3 cellular contexts compared by ENCODE assay signal in the genomic region with DNA sequence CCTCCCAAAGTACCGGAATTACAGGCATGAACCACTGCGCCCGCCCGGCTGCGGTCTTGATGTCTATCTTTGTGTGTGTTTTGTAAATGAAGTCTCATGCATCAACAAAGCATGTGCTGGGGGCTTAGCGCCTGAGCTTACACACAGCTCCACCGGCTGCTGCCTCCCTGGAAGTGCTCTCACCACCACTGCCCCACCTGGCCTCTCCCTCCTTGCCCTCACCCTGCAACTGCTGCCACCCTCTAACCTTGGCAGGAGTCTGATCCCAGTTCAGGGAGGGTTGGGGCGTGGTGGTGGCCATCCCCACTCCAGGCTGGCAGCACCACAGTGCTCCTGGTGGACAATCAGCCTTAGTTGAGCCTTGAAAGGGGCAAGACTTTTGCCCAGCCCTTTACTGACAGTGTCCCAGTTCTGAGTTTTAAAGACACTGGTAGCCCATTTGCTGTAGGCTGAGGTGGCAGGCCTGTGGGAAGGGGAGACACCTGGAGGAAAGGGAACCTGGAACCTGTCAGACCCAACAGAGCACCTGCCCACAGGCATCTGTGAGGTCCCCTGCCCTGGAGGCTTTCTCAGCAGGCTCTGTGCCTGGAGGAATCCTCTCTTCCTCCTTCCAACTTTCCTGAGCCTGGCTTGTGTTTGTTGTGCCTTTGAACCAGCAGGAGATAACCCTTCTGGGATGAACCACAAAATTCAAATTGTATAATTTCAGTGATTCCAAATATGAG.
TF ChIP-seq lines count a peak whose summit lies in the region.

No MANE protein-coding gene starts in this region.

TF ChIP-seq in GM23338, 12 proteins besides CTCF, POLR2A, EP300 and RAD21 (continues in another document):
- no peak for TF ChIP-seq EZH2phosphoT487 (IDR thresholded peaks at IDR 0.05; ENCODE audit: unreplicated experiment)
- no peak for TF ChIP-seq STAT1 (IDR thresholded peaks at IDR 0.05; ENCODE audit: unreplicated experiment)
- TF ChIP-seq, protein P1, sequence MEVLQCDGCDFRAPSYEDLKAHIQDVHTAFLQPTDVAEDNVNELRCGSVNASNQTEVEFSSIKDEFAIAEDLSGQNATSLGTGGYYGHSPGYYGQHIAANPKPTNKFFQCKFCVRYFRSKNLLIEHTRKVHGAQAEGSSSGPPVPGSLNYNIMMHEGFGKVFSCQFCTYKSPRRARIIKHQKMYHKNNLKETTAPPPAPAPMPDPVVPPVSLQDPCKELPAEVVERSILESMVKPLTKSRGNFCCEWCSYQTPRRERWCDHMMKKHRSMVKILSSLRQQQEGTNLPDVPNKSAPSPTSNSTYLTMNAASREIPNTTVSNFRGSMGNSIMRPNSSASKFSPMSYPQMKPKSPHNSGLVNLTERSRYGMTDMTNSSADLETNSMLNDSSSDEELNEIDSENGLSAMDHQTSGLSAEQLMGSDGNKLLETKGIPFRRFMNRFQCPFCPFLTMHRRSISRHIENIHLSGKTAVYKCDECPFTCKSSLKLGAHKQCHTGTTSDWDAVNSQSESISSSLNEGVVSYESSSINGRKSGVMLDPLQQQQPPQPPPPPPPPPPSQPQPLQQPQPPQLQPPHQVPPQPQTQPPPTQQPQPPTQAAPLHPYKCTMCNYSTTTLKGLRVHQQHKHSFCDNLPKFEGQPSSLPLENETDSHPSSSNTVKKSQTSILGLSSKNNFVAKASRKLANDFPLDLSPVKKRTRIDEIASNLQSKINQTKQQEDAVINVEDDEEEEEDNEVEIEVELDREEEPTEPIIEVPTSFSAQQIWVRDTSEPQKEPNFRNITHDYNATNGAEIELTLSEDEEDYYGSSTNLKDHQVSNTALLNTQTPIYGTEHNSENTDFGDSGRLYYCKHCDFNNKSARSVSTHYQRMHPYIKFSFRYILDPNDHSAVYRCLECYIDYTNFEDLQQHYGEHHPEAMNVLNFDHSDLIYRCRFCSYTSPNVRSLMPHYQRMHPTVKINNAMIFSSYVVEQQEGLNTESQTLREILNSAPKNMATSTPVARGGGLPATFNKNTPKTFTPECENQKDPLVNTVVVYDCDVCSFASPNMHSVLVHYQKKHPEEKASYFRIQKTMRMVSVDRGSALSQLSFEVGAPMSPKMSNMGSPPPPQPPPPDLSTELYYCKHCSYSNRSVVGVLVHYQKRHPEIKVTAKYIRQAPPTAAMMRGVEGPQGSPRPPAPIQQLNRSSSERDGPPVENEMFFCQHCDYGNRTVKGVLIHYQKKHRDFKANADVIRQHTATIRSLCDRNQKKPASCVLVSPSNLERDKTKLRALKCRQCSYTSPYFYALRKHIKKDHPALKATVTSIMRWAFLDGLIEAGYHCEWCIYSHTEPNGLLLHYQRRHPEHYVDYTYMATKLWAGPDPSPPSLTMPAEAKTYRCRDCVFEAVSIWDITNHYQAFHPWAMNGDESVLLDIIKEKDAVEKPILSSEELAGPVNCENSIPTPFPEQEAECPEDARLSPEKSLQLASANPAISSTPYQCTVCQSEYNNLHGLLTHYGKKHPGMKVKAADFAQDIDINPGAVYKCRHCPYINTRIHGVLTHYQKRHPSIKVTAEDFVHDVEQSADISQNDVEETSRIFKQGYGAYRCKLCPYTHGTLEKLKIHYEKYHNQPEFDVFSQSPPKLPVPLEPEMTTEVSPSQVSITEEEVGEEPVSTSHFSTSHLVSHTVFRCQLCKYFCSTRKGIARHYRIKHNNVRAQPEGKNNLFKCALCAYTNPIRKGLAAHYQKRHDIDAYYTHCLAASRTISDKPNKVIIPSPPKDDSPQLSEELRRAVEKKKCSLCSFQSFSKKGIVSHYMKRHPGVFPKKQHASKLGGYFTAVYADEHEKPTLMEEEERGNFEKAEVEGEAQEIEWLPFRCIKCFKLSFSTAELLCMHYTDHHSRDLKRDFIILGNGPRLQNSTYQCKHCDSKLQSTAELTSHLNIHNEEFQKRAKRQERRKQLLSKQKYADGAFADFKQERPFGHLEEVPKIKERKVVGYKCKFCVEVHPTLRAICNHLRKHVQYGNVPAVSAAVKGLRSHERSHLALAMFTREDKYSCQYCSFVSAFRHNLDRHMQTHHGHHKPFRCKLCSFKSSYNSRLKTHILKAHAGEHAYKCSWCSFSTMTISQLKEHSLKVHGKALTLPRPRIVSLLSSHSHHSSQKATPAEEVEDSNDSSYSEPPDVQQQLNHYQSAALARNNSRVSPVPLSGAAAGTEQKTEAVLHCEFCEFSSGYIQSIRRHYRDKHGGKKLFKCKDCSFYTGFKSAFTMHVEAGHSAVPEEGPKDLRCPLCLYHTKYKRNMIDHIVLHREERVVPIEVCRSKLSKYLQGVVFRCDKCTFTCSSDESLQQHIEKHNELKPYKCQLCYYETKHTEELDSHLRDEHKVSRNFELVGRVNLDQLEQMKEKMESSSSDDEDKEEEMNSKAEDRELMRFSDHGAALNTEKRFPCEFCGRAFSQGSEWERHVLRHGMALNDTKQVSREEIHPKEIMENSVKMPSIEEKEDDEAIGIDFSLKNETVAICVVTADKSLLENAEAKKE (CRISPR knock-in tag; IDR thresholded peaks at IDR 0.05), result no peak

TF ChIP-seq in WTC11, 78 proteins besides CTCF, POLR2A, EP300 and RAD21 (continues in another document):
- TF ChIP-seq, protein P2, sequence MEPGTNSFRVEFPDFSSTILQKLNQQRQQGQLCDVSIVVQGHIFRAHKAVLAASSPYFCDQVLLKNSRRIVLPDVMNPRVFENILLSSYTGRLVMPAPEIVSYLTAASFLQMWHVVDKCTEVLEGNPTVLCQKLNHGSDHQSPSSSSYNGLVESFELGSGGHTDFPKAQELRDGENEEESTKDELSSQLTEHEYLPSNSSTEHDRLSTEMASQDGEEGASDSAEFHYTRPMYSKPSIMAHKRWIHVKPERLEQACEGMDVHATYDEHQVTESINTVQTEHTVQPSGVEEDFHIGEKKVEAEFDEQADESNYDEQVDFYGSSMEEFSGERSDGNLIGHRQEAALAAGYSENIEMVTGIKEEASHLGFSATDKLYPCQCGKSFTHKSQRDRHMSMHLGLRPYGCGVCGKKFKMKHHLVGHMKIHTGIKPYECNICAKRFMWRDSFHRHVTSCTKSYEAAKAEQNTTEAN (CRISPR knock-in tag; IDR thresholded peaks at IDR 0.05), result no peak
- TF ChIP-seq SP1 (CRISPR knock-in tag; conservative IDR thresholded peaks at IDR 0.05), result no peak
- TF ChIP-seq, protein P3, sequence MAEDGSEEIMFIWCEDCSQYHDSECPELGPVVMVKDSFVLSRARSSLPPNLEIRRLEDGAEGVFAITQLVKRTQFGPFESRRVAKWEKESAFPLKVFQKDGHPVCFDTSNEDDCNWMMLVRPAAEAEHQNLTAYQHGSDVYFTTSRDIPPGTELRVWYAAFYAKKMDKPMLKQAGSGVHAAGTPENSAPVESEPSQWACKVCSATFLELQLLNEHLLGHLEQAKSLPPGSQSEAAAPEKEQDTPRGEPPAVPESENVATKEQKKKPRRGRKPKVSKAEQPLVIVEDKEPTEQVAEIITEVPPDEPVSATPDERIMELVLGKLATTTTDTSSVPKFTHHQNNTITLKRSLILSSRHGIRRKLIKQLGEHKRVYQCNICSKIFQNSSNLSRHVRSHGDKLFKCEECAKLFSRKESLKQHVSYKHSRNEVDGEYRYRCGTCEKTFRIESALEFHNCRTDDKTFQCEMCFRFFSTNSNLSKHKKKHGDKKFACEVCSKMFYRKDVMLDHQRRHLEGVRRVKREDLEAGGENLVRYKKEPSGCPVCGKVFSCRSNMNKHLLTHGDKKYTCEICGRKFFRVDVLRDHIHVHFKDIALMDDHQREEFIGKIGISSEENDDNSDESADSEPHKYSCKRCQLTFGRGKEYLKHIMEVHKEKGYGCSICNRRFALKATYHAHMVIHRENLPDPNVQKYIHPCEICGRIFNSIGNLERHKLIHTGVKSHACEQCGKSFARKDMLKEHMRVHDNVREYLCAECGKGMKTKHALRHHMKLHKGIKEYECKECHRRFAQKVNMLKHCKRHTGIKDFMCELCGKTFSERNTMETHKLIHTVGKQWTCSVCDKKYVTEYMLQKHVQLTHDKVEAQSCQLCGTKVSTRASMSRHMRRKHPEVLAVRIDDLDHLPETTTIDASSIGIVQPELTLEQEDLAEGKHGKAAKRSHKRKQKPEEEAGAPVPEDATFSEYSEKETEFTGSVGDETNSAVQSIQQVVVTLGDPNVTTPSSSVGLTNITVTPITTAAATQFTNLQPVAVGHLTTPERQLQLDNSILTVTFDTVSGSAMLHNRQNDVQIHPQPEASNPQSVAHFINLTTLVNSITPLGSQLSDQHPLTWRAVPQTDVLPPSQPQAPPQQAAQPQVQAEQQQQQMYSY (CRISPR knock-in tag; IDR thresholded peaks at IDR 0.05), result no peak
- no peak for TF ChIP-seq NR1H2 (CRISPR knock-in tag; IDR thresholded peaks at IDR 0.05)
- TF ChIP-seq, protein P4, sequence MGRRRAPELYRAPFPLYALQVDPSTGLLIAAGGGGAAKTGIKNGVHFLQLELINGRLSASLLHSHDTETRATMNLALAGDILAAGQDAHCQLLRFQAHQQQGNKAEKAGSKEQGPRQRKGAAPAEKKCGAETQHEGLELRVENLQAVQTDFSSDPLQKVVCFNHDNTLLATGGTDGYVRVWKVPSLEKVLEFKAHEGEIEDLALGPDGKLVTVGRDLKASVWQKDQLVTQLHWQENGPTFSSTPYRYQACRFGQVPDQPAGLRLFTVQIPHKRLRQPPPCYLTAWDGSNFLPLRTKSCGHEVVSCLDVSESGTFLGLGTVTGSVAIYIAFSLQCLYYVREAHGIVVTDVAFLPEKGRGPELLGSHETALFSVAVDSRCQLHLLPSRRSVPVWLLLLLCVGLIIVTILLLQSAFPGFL (CRISPR knock-in tag; IDR thresholded peaks at IDR 0.05; ENCODE audit: borderline replicate concordance), result no peak
- TF ChIP-seq, protein P5, sequence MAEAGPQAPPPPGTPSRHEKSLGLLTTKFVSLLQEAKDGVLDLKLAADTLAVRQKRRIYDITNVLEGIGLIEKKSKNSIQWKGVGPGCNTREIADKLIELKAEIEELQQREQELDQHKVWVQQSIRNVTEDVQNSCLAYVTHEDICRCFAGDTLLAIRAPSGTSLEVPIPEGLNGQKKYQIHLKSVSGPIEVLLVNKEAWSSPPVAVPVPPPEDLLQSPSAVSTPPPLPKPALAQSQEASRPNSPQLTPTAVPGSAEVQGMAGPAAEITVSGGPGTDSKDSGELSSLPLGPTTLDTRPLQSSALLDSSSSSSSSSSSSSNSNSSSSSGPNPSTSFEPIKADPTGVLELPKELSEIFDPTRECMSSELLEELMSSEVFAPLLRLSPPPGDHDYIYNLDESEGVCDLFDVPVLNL (CRISPR knock-in tag; IDR thresholded peaks at IDR 0.05; ENCODE audit: borderline replicate concordance, low read depth), result no peak

TF ChIP-seq in HepG2, 621 proteins besides CTCF, POLR2A, EP300 and RAD21 (continues in another document):
- TF ChIP-seq ZNF615 (CRISPR knock-in tag; IDR thresholded peaks at IDR 0.05; ENCODE audit: borderline replicate concordance) (no peak), ZFP36 (IDR thresholded peaks at IDR 0.05; ENCODE audit: borderline replicate concordance, low read depth, low read length, partially characterized antibody) (no peak), FOXJ3 (CRISPR knock-in tag; IDR thresholded peaks at IDR 0.05; ENCODE audit: borderline replicate concordance) (no peak), ZNF83 (CRISPR knock-in tag; IDR thresholded peaks at IDR 0.05; ENCODE audit: borderline replicate concordance) (no peak), PITX1 (CRISPR knock-in tag; IDR thresholded peaks at IDR 0.05) (no peak), ZNF720 (CRISPR knock-in tag; IDR thresholded peaks at IDR 0.05) (no peak), ZNF235 (CRISPR knock-in tag; IDR thresholded peaks at IDR 0.05; ENCODE audit: borderline replicate concordance) (no peak), GTF2F1 (IDR thresholded peaks at IDR 0.05; ENCODE audit: low read length) (no peak), ZNF232 (CRISPR knock-in tag; IDR thresholded peaks at IDR 0.05; ENCODE audit: borderline replicate concordance) (no peak), RCOR2 (CRISPR knock-in tag; IDR thresholded peaks at IDR 0.05) (no peak), CAMTA2 (CRISPR knock-in tag; IDR thresholded peaks at IDR 0.05; ENCODE audit: borderline replicate concordance) (no peak), AKAP8 (CRISPR knock-in tag; IDR thresholded peaks at IDR 0.05) (no peak), STAG1 (CRISPR knock-in tag; IDR thresholded peaks at IDR 0.05) (peak; percentile 28; the same call in 1 of the 2 replicates), ZNF75D (CRISPR knock-in tag; IDR thresholded peaks at IDR 0.05; ENCODE audit: borderline replicate concordance) (no peak)
- TF ChIP-seq, protein P6, sequence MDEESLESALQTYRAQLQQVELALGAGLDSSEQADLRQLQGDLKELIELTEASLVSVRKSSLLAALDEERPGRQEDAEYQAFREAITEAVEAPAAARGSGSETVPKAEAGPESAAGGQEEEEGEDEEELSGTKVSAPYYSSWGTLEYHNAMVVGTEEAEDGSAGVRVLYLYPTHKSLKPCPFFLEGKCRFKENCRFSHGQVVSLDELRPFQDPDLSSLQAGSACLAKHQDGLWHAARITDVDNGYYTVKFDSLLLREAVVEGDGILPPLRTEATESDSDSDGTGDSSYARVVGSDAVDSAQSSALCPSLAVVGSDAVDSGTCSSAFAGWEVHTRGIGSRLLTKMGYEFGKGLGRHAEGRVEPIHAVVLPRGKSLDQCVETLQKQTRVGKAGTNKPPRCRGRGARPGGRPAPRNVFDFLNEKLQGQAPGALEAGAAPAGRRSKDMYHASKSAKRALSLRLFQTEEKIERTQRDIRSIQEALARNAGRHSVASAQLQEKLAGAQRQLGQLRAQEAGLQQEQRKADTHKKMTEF (CRISPR knock-in tag; IDR thresholded peaks at IDR 0.05), result no peak
- TF ChIP-seq, protein P7, sequence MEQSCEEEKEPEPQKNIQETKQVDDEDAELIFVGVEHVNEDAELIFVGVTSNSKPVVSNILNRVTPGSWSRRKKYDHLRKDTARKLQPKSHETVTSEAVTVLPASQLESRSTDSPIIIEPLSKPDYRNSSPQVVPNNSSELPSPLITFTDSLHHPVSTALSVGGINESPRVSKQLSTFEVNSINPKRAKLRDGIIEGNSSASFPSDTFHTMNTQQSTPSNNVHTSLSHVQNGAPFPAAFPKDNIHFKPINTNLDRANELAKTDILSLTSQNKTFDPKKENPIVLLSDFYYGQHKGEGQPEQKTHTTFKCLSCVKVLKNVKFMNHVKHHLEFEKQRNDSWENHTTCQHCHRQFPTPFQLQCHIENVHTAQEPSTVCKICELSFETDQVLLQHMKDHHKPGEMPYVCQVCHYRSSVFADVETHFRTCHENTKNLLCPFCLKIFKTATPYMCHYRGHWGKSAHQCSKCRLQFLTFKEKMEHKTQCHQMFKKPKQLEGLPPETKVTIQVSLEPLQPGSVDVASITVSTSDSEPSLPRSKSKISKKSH (CRISPR knock-in tag; IDR thresholded peaks at IDR 0.05; ENCODE audit: borderline replicate concordance), result peak; percentile 51; the same call in 1 of the 2 replicates
- TF ChIP-seq, protein P8, sequence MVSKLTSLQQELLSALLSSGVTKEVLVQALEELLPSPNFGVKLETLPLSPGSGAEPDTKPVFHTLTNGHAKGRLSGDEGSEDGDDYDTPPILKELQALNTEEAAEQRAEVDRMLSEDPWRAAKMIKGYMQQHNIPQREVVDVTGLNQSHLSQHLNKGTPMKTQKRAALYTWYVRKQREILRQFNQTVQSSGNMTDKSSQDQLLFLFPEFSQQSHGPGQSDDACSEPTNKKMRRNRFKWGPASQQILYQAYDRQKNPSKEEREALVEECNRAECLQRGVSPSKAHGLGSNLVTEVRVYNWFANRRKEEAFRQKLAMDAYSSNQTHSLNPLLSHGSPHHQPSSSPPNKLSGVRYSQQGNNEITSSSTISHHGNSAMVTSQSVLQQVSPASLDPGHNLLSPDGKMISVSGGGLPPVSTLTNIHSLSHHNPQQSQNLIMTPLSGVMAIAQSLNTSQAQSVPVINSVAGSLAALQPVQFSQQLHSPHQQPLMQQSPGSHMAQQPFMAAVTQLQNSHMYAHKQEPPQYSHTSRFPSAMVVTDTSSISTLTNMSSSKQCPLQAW (CRISPR knock-in tag; IDR thresholded peaks at IDR 0.05), result no peak
